ENCODE assay signal across 11 cellular contexts in the genomic region with DNA sequence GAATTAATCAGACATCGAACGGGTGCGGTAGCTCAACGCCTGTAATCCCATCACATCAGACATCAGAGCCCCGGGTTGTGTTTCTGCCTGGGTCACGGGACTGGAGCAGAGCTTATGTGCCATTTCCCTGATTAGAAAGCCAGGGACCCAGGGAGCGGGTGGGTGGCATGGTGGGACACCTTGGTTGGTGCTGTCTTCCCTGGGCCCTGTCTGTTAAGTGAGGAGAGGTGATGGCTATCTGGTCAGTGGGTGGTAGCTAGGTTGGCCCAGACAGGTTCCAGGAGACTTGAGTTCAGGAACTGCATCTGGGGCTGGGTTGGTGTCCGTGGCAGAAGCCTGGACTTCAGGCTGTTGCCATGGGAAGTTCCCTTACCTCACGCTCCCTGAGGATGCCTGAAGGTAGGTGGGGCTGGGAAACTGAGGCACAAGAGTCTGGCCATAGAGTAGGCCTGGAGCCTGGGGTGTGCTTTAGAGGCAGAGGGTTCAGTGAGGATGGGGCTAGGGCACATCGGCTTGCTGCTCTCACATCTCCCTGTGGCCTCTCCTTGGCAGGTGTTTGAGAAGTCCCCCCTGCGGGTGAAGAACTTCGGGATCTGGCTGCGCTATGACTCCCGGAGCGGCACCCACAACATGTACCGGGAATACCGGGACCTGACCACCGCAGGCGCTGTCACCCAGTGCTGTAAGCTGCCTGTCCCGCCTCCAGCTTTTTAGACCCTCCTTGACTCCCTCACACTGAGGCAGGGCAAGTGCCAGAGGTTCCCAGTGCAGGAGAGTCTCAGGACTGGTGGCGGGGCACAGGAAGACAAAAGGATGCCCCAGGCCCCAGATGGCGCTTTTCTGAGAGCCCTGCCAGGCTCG. TPM values are rescaled to one million over a fixed set of nuclear protein-coding genes. Genes with fewer than 3 reads are reported as not detected.
DNase-seq lines count a peak whose midpoint lies in the region; ATAC-seq and TF ChIP-seq lines count a peak whose summit lies in the region.
"Had no signal": no experiment of that assay in that cellular context is flagged by ENCODE, and none has a peak within 500 bp of the region (broad histone marks: within the 10 kb centered on the region; RNA-seq: fewer than 3 reads in every experiment).

No MANE protein-coding gene starts in this region.

- peaks cover 9% of the 10 kb centered on the region for H3K27me3 Mint-ChIP-seq in nephron progenitor cell (ENCODE audit: low read depth, poor library complexity)

- H3K36me3 ChIP-seq in DND-41 (ENCODE audit: insufficient read depth, low read length) (peaks cover 48% of the 10 kb centered on the region), MG63 (peaks cover 52% of the 10 kb centered on the region), colonic mucosa (peaks cover 24% of the 10 kb centered on the region)

- peak overlapping the region; percentile 95; the same call in 1 of the 2 replicates for H3K27ac ChIP-seq in DND-41 (ENCODE audit: low read length)
- no peak overlapping the region for H3K27ac ChIP-seq in colonic mucosa

- H3K4me1 ChIP-seq in DND-41 (ENCODE audit: insufficient read depth, low read length) (peaks cover 23% of the 10 kb centered on the region), colonic mucosa (peaks cover 9% of the 10 kb centered on the region)

- no peaks in the 10 kb centered on the region for H3K9me3 ChIP-seq in DND-41 (ENCODE audit: insufficient read depth, low read length, severe bottlenecking)
- H3K9me3 ChIP-seq in MG63: no peaks in the 10 kb centered on the region
- no peaks in the 10 kb centered on the region for H3K9me3 ChIP-seq in colonic mucosa
- H3K9me3 ChIP-seq: tibial nerve had no signal

- peaks cover 52% of the 10 kb centered on the region for H4K20me1 ChIP-seq in DND-41 (ENCODE audit: insufficient read depth, low read length)

- peaks cover 37% of the 10 kb centered on the region for H3K4me1 Mint-ChIP-seq in nephron progenitor cell

- ATAC-seq in DND-41 (ENCODE audit: insufficient read depth, low read depth) (no peak), GM18907 (IDR thresholded peaks at IDR 0.05; ENCODE audit: unreplicated experiment) (no peak)
- no peak for ATAC-seq in activated CD4-positive, CD25-positive, alpha-beta regulatory T cell treated with anti-CD3 and anti-CD28 coated beads, Interleukin-2, amount 50 U/mL, for 24 hours

- peaks cover 33% of the 10 kb centered on the region for H3K79me2 ChIP-seq in DND-41 (ENCODE audit: insufficient read depth, low read length)

- H3K9me3 Mint-ChIP-seq in nephron progenitor cell: no peaks in the 10 kb centered on the region

- H3K4me3 ChIP-seq in DND-41 (ENCODE audit: low read depth in 1 of 2, low read length in 2 of 2) (peak overlapping the region in 1 of 2 experiments; percentile 99; a peak in 3 of 4 replicates), MG63 (peak overlapping the region; percentile 98), colonic mucosa (peak overlapping the region; percentile 92)

- no peak for TF ChIP-seq CTCF in DND-41 (IDR thresholded peaks at IDR 0.05; ENCODE audit: borderline replicate concordance, extremely low read depth, low read length, poor library complexity, severe bottlenecking)
- no peak for TF ChIP-seq CTCF in colonic mucosa (IDR thresholded peaks at IDR 0.05)
- no peak for TF ChIP-seq CTCF in nephron progenitor cell (IDR thresholded peaks at IDR 0.05)

- peak overlapping the region; percentile 59 for H3K27ac Mint-ChIP-seq in nephron progenitor cell

- H3K9ac ChIP-seq in DND-41 (ENCODE audit: low read depth, low read length): peak overlapping the region; percentile 98
- peak overlapping the region in 1 of 2 donors; percentile 96 for H3K9ac ChIP-seq in colonic mucosa (ENCODE audit: low read depth in 2 of 2, low read length in 2 of 2)

- peak overlapping the region; percentile 89 for H3K4me2 ChIP-seq in DND-41 (ENCODE audit: insufficient read depth, low read length)

- no peak overlapping the region for H2AFZ ChIP-seq in DND-41 (ENCODE audit: low read depth, low read length)

- peak overlapping the region; percentile 99 for H3K4me3 Mint-ChIP-seq in nephron progenitor cell

- peaks cover 54% of the 10 kb centered on the region for H3K36me3 Mint-ChIP-seq in nephron progenitor cell (ENCODE audit: low read depth)

- no peak for DNase-seq in DND-41
- DNase-seq in MG63: no peak
- DNase-seq in colonic mucosa: no peak
- DNase-seq in nephron progenitor cell: no peak
- no peak for DNase-seq in germinal center (ENCODE audit: low spot score)
- DNase-seq in NCI-H510A (lab: John Stamatoyannopoulos, UW): no peak
- DNase-seq: NCI-H1417 treated with DMSO at 0.1 percent for 48 hours had no signal

- intact Hi-C loops in colonic mucosa (cut with DNase I): loop anchor here (2.0 kb wide), 1 partner anchor 71 kb away; a partner anchor contains a TSS

- H3K27me3 ChIP-seq in DND-41 (ENCODE audit: insufficient read depth, low read length, poor library complexity) (no peaks in the 10 kb centered on the region), MG63 (no peaks in the 10 kb centered on the region), colonic mucosa (no peaks in the 10 kb centered on the region)
- H3K27me3 ChIP-seq: tibial nerve had no signal

RNA-seq across cellular contexts. Expression of a gene that starts 2.1 kb away (rescaled TPM):
- 766 and 1,556 TPM in 2 replicates for total RNA-seq in MG63 (2014; rRNA removed; shearing (Covaris generic); ENCODE audit: low replicate concordance)
- total RNA-seq in colonic mucosa: 1,000 to 10,000 TPM; 1,592 to 1,923 TPM

RNA-seq across cellular contexts. Expression of a gene that starts 10.0 kb away (rescaled TPM):
- not detected in 2 replicates for total RNA-seq in MG63 (2014; rRNA removed; shearing (Covaris generic); ENCODE audit: low replicate concordance)
- total RNA-seq in colonic mucosa: not detected
- total RNA-seq: mucosa of gallbladder, tibial nerve had no signal

RNA-seq across cellular contexts. Expression of a gene that starts 14.0 kb away (rescaled TPM):
- not detected in 2 replicates for total RNA-seq in MG63 (2014; rRNA removed; shearing (Covaris generic); ENCODE audit: low replicate concordance)
- total RNA-seq in colonic mucosa: 1 to 10 TPM; 3.1 to 4.0 TPM

RNA-seq across cellular contexts. Expression of a gene that starts 40.5 kb away (rescaled TPM):
- not detected in 2 replicates for total RNA-seq in MG63 (2014; rRNA removed; shearing (Covaris generic); ENCODE audit: low replicate concordance)
- total RNA-seq in colonic mucosa: not detected
- total RNA-seq: mucosa of gallbladder, tibial nerve had no signal
